Comparison of ENCODE assay signal across 8 cellular contexts in genomic region chr10:52314007-52314821, GRCh38. TPM values are rescaled to one million over a fixed set of nuclear protein-coding genes. Genes with fewer than 3 reads are reported as not detected.
DNase-seq lines count a peak whose midpoint lies in the region; ATAC-seq, FAIRE-seq and TF ChIP-seq lines count a peak whose summit lies in the region.

Gene DKK1, plus strand, starts transcription at chr10:52314281. Its CDS starts 154 bp downstream, at chr10:52314435.

- ATAC-seq in activated T-cell treated with anti-CD3 and anti-CD28 coated beads, Interleukin-2, amount 50 U/mL, for 72 hours (replicated peaks in 1 of 2) = peak; percentile 38 to 58
- ATAC-seq in GM19328 (IDR thresholded peaks at IDR 0.05; ENCODE audit: unreplicated experiment) = no peak

- H3K9me3 Mint-ChIP-seq in IgD-negative memory B cell (no peaks in the 10 kb centered on the region), neural crest cell (no peaks in the 10 kb centered on the region)
- no peaks in the 10 kb centered on the region for H3K9me3 Mint-ChIP-seq in activated T-cell treated with anti-CD3 and anti-CD28 coated beads, Interleukin-2, amount 50 U/mL, for 72 hours

- no peak for FAIRE-seq in GM12892 (lab: Jason Lieb, UNC)

- peak; percentile 29 for DNase-seq in stimulated activated CD4-positive, alpha-beta T cell treated with anti-CD3 and anti-CD28 coated beads, Interleukin-1b, Interleukin-23, amount 100 ng/mL, for 48 hours
- no peak for DNase-seq in stimulated activated CD4-positive, alpha-beta T cell treated with anti-CD3 and anti-CD28 coated beads, Interleukin-4, amount 100 ng/mL, for 1 hour
- DNase-seq in activated T-cell treated with anti-CD3 and anti-CD28 coated beads, Interleukin-2, amount 50 U/mL, for 72 hours = peak; percentile 22 to 35
- peak; percentile 38 for DNase-seq in globus pallidus (ENCODE audit: low spot score)
- DNase-seq in neural crest cell (ENCODE audit: low read depth, low spot score) = peak; percentile 41
- no peak for DNase-seq in GM12892 (ENCODE audit: insufficient read length)

- peak within 1 kb of the TSS in 1 of 3 donors; percentile 37 for H3K27ac Mint-ChIP-seq in IgD-negative memory B cell
- no peak within 1 kb of the TSS for H3K27ac Mint-ChIP-seq in activated T-cell treated with anti-CD3 and anti-CD28 coated beads, Interleukin-2, amount 50 U/mL, for 72 hours
- H3K27ac Mint-ChIP-seq in neural crest cell (ENCODE audit: unreplicated experiment) = peak within 1 kb of the TSS; percentile 57

- TF ChIP-seq CTCF in neural crest cell (conservative IDR thresholded peaks at IDR 0.05) = peak; percentile 87

- TF ChIP-seq POLR2A in GM12892 (IDR thresholded peaks at IDR 0.05; ENCODE audit: low read depth, low read length) = no peak

- no peaks in the 10 kb centered on the region for H3K36me3 Mint-ChIP-seq in IgD-negative memory B cell
- H3K36me3 Mint-ChIP-seq in activated T-cell treated with anti-CD3 and anti-CD28 coated beads, Interleukin-2, amount 50 U/mL, for 72 hours (ENCODE audit: insufficient read depth in 2 of 2) = peaks cover 0 to 5% of the 10 kb centered on the region in 2 donors
- H3K36me3 Mint-ChIP-seq in neural crest cell (ENCODE audit: low read depth) = no peaks in the 10 kb centered on the region

- H3K4me3 Mint-ChIP-seq in IgD-negative memory B cell (peak within 1 kb of the TSS; percentile 45 to 93 (median 82)), neural crest cell (peak within 1 kb of the TSS; percentile 84)
- peak within 1 kb of the TSS; percentile 75 for H3K4me3 Mint-ChIP-seq in activated T-cell treated with anti-CD3 and anti-CD28 coated beads, Interleukin-2, amount 50 U/mL, for 72 hours

- H3K27me3 Mint-ChIP-seq in IgD-negative memory B cell = peaks cover 44% of the 10 kb centered on the region
- peaks cover 51% of the 10 kb centered on the region for H3K27me3 Mint-ChIP-seq in activated T-cell treated with anti-CD3 and anti-CD28 coated beads, Interleukin-2, amount 50 U/mL, for 72 hours (ENCODE audit: low read depth)
- H3K27me3 Mint-ChIP-seq in neural crest cell (ENCODE audit: low read depth) = peaks cover 75% of the 10 kb centered on the region

- H3K4me1 Mint-ChIP-seq in IgD-negative memory B cell (peaks cover 4 to 10% (median 9%) of the 10 kb centered on the region in 3 donors), neural crest cell (peaks cover 30% of the 10 kb centered on the region)
- H3K4me1 Mint-ChIP-seq in activated T-cell treated with anti-CD3 and anti-CD28 coated beads, Interleukin-2, amount 50 U/mL, for 72 hours (ENCODE audit: low read depth) = peaks cover 17% of the 10 kb centered on the region

RNA-seq across cellular contexts. Expression of gene DKK1, which starts in this region (rescaled TPM):
- polyA plus RNA-seq in IgD-negative memory B cell = not detected
- not detected for total RNA-seq in activated T-cell treated with anti-CD3 and anti-CD28 coated beads, Interleukin-2, amount 50 U/mL, for 72 hours
- 3.3 and 3.9 TPM in 2 replicates for total RNA-seq in neural crest cell
- polyA plus RNA-seq in GM12892 (2012; ENCODE audit: missing spikeins) = not detected

Comparison
In these comparisons a context has a peak if more than half of its experiments do, and no peak if none do; other contexts are left out.
1. DNase-seq: peak in stimulated activated CD4-positive, alpha-beta T cell treated with anti-CD3 and anti-CD28 coated beads, Interleukin-1b, Interleukin-23, amount 100 ng/mL, for 48 hours (single experiment), globus pallidus (single experiment) and neural crest cell (single experiment); none in stimulated activated CD4-positive, alpha-beta T cell treated with anti-CD3 and anti-CD28 coated beads, Interleukin-4, amount 100 ng/mL, for 1 hour (single experiment) and GM12892 (single experiment).
2. Peak in DNase-seq and ATAC-seq in activated T-cell treated with anti-CD3 and anti-CD28 coated beads, Interleukin-2, amount 50 U/mL, for 72 hours; RNA of the gene not detected or under 1 TPM.
3. Peak in every context shown above with its lines, with median percentiles within 50 percentile points of each other: H3K4me3 Mint-ChIP-seq.